ENCODE assay signal across 1 cellular context in the genomic region with DNA sequence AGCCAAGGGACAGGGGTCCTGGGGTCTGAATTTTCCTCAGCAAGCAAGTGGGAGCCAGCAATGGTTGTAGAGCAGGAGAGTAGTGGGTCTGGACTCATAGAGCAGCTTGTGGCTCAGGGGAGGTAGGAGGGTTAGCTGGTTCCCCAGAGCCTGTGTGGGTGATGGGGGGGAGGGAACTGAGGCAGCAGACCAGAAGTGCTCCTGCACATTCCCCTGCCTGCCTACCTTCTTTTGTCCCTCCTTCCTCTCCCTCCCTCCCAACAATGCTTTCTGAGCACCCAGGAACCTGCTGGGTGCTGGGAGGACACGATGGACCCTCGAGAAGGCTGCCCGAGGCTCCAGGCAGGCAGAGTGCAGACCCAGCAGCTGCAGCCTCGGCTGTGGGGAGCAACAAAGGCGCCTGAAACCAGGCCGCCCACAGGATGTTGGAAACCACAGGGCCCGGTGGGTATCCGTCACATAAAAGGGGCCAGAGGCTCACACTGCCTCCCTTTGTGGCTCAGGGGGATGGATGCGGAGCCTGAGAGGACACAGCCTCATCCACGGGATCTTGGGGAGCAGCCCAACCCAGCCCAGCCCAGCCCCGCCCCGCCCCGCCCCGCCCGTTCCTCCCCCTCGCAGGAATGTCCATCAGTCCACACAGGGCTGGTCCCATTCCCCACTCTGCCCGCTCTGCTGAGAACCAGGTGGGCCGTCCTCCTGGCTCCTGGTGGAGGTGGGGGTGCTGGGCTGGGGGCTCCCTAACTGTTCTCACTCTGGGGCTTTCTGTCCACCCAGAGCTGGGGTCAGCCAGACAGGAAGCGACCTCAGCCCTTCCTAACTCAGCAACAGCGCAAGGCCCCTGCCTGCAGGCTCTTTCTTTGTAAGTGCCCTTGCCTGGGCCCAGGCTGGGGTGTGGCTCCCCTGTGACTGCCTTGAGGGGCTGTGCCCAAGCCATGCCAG.
A peak's percentile ranks its signal among the peaks of the same experiment; 100 is the strongest.
TF ChIP-seq lines count a peak whose summit lies in the region.

No MANE protein-coding gene starts in this region.

TF ChIP-seq in HEK293, 187 proteins besides CTCF, POLR2A, EP300 and RAD21 (continued from another document):
- no peak for TF ChIP-seq ZNF266 (tag by site-specific recombination; IDR thresholded peaks at IDR 0.05; ENCODE audit: low read depth)
- TF ChIP-seq EGR2 (tag by site-specific recombination; IDR thresholded peaks at IDR 0.05; ENCODE audit: low read depth) = peak; percentile 65
- TF ChIP-seq ZNF404 (tag by site-specific recombination; IDR thresholded peaks at IDR 0.05) = no peak
- TF ChIP-seq, protein P1, sequence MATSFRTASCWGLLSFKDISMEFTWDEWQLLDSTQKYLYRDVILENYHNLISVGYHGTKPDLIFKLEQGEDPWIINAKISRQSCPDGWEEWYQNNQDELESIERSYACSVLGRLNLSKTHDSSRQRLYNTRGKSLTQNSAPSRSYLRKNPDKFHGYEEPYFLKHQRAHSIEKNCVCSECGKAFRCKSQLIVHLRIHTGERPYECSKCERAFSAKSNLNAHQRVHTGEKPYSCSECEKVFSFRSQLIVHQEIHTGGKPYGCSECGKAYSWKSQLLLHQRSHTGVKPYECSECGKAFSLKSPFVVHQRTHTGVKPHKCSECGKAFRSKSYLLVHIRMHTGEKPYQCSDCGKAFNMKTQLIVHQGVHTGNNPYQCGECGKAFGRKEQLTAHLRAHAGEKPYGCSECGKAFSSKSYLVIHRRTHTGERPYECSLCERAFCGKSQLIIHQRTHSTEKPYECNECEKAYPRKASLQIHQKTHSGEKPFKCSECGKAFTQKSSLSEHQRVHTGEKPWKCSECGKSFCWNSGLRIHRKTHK (tag by site-specific recombination; IDR thresholded peaks at IDR 0.05) = no peak
- TF ChIP-seq SP7 (tag by site-specific recombination; IDR thresholded peaks at IDR 0.05) = no peak
- no peak for TF ChIP-seq ZNF792 (tag by site-specific recombination; IDR thresholded peaks at IDR 0.05)
- TF ChIP-seq, protein P2, sequence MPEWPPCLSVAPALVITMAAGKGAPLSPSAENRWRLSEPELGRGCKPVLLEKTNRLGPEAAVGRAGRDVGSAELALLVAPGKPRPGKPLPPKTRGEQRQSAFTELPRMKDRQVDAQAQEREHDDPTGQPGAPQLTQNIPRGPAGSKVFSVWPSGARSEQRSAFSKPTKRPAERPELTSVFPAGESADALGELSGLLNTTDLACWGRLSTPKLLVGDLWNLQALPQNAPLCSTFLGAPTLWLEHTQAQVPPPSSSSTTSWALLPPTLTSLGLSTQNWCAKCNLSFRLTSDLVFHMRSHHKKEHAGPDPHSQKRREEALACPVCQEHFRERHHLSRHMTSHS (tag by site-specific recombination; IDR thresholded peaks at IDR 0.05) = no peak
- no peak for TF ChIP-seq SP3 (tag by site-specific recombination; IDR thresholded peaks at IDR 0.05)
- TF ChIP-seq ZNF626 (tag by site-specific recombination; IDR thresholded peaks at IDR 0.05) = no peak
- no peak for TF ChIP-seq ZNF521 (tag by site-specific recombination; IDR thresholded peaks at IDR 0.05)
- TF ChIP-seq, protein P3, sequence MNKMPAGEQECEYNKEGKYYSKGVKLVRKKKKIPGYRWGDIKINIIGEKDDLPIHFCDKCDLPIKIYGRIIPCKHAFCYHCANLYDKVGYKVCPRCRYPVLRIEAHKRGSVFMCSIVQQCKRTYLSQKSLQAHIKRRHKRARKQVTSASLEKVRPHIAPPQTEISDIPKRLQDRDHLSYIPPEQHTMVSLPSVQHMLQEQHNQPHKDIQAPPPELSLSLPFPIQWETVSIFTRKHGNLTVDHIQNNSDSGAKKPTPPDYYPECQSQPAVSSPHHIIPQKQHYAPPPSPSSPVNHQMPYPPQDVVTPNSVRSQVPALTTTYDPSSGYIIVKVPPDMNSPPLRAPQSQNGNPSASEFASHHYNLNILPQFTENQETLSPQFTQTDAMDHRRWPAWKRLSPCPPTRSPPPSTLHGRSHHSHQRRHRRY (tag by site-specific recombination; IDR thresholded peaks at IDR 0.05) = no peak
- no peak for TF ChIP-seq ZNF239 (tag by site-specific recombination; IDR thresholded peaks at IDR 0.05)
- TF ChIP-seq, protein P4, sequence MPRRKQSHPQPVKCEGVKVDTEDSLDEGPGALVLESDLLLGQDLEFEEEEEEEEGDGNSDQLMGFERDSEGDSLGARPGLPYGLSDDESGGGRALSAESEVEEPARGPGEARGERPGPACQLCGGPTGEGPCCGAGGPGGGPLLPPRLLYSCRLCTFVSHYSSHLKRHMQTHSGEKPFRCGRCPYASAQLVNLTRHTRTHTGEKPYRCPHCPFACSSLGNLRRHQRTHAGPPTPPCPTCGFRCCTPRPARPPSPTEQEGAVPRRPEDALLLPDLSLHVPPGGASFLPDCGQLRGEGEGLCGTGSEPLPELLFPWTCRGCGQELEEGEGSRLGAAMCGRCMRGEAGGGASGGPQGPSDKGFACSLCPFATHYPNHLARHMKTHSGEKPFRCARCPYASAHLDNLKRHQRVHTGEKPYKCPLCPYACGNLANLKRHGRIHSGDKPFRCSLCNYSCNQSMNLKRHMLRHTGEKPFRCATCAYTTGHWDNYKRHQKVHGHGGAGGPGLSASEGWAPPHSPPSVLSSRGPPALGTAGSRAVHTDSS (tag by site-specific recombination; IDR thresholded peaks at IDR 0.05) = no peak
- TF ChIP-seq ZNF596 (tag by site-specific recombination; IDR thresholded peaks at IDR 0.05) = no peak
- no peak for TF ChIP-seq ZNF558 (tag by site-specific recombination; IDR thresholded peaks at IDR 0.05)
- TF ChIP-seq, protein P5, sequence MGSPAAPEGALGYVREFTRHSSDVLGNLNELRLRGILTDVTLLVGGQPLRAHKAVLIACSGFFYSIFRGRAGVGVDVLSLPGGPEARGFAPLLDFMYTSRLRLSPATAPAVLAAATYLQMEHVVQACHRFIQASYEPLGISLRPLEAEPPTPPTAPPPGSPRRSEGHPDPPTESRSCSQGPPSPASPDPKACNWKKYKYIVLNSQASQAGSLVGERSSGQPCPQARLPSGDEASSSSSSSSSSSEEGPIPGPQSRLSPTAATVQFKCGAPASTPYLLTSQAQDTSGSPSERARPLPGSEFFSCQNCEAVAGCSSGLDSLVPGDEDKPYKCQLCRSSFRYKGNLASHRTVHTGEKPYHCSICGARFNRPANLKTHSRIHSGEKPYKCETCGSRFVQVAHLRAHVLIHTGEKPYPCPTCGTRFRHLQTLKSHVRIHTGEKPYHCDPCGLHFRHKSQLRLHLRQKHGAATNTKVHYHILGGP (tag by site-specific recombination; IDR thresholded peaks at IDR 0.05) = no peak
- TF ChIP-seq, protein P6, sequence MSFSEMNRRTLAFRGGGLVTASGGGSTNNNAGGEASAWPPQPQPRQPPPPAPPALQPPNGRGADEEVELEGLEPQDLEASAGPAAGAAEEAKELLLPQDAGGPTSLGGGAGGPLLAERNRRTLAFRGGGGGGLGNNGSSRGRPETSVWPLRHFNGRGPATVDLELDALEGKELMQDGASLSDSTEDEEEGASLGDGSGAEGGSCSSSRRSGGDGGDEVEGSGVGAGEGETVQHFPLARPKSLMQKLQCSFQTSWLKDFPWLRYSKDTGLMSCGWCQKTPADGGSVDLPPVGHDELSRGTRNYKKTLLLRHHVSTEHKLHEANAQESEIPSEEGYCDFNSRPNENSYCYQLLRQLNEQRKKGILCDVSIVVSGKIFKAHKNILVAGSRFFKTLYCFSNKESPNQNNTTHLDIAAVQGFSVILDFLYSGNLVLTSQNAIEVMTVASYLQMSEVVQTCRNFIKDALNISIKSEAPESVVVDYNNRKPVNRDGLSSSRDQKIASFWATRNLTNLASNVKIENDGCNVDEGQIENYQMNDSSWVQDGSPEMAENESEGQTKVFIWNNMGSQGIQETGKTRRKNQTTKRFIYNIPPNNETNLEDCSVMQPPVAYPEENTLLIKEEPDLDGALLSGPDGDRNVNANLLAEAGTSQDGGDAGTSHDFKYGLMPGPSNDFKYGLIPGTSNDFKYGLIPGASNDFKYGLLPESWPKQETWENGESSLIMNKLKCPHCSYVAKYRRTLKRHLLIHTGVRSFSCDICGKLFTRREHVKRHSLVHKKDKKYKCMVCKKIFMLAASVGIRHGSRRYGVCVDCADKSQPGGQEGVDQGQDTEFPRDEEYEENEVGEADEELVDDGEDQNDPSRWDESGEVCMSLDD (tag by site-specific recombination; IDR thresholded peaks at IDR 0.05) = no peak
- no peak for TF ChIP-seq ZNF350 (tag by site-specific recombination; IDR thresholded peaks at IDR 0.05)
- TF ChIP-seq, protein P7, sequence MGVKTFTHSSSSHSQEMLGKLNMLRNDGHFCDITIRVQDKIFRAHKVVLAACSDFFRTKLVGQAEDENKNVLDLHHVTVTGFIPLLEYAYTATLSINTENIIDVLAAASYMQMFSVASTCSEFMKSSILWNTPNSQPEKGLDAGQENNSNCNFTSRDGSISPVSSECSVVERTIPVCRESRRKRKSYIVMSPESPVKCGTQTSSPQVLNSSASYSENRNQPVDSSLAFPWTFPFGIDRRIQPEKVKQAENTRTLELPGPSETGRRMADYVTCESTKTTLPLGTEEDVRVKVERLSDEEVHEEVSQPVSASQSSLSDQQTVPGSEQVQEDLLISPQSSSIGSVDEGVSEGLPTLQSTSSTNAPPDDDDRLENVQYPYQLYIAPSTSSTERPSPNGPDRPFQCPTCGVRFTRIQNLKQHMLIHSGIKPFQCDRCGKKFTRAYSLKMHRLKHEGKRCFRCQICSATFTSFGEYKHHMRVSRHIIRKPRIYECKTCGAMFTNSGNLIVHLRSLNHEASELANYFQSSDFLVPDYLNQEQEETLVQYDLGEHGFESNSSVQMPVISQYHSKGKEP (tag by site-specific recombination; IDR thresholded peaks at IDR 0.05) = no peak
- TF ChIP-seq ZNF214 (tag by site-specific recombination; IDR thresholded peaks at IDR 0.05; ENCODE audit: borderline replicate concordance) = no peak
- TF ChIP-seq, protein P8, sequence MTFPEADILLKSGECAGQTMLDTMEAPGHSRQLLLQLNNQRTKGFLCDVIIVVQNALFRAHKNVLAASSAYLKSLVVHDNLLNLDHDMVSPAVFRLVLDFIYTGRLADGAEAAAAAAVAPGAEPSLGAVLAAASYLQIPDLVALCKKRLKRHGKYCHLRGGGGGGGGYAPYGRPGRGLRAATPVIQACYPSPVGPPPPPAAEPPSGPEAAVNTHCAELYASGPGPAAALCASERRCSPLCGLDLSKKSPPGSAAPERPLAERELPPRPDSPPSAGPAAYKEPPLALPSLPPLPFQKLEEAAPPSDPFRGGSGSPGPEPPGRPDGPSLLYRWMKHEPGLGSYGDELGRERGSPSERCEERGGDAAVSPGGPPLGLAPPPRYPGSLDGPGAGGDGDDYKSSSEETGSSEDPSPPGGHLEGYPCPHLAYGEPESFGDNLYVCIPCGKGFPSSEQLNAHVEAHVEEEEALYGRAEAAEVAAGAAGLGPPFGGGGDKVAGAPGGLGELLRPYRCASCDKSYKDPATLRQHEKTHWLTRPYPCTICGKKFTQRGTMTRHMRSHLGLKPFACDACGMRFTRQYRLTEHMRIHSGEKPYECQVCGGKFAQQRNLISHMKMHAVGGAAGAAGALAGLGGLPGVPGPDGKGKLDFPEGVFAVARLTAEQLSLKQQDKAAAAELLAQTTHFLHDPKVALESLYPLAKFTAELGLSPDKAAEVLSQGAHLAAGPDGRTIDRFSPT (tag by site-specific recombination; IDR thresholded peaks at IDR 0.05) = no peak
- TF ChIP-seq HOXC10 (CRISPR knock-in tag; IDR thresholded peaks at IDR 0.05) = no peak
- no peak for TF ChIP-seq MYNN (tag by site-specific recombination; IDR thresholded peaks at IDR 0.05; ENCODE audit: borderline replicate concordance)
- TF ChIP-seq ZBTB7A (tag by site-specific recombination; IDR thresholded peaks at IDR 0.05; ENCODE audit: low read depth) = no peak
- TF ChIP-seq ZNF2 (tag by site-specific recombination; IDR thresholded peaks at IDR 0.05) = no peak
- peak; percentile 78 for TF ChIP-seq KLF1 (tag by site-specific recombination; IDR thresholded peaks at IDR 0.05)
- TF ChIP-seq ZNF423 (tag by site-specific recombination; IDR thresholded peaks at IDR 0.05) = no peak
- TF ChIP-seq KLF7 (tag by site-specific recombination; IDR thresholded peaks at IDR 0.05; ENCODE audit: borderline replicate concordance) = no peak
- TF ChIP-seq ZFHX2 (tag by site-specific recombination; conservative IDR thresholded peaks at IDR 0.05) = peak; percentile 67
- TF ChIP-seq, protein P9, sequence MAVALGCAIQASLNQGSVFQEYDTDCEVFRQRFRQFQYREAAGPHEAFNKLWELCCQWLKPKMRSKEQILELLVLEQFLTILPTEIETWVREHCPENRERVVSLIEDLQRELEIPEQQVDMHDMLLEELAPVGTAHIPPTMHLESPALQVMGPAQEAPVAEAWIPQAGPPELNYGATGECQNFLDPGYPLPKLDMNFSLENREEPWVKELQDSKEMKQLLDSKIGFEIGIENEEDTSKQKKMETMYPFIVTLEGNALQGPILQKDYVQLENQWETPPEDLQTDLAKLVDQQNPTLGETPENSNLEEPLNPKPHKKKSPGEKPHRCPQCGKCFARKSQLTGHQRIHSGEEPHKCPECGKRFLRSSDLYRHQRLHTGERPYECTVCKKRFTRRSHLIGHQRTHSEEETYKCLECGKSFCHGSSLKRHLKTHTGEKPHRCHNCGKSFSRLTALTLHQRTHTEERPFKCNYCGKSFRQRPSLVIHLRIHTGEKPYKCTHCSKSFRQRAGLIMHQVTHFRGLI (tag by site-specific recombination; IDR thresholded peaks at IDR 0.05) = 0 out of 2 replicates have a peak, but pooled peaks have one; percentile 26
- TF ChIP-seq SALL2 (tag by site-specific recombination; IDR thresholded peaks at IDR 0.05; ENCODE audit: borderline replicate concordance) = no peak
- TF ChIP-seq ZNF658 (tag by site-specific recombination; IDR thresholded peaks at IDR 0.05) = no peak
